In genomic region chr10:73644015-73644743, GRCh38 we compare ENCODE assay signal across 1 cellular context.
TF ChIP-seq lines count a peak whose summit lies in the region.

No MANE protein-coding gene starts in this region.

TF ChIP-seq in GM12878, 131 proteins besides CTCF, POLR2A, EP300 and RAD21 (continued from another document):
- TF ChIP-seq ELK1 (IDR thresholded peaks at IDR 0.05; ENCODE audit: low read depth, low read length) = no peak
- TF ChIP-seq ZNF622 (IDR thresholded peaks at IDR 0.05) = no peak
- peak; percentile 27; the same call in 1 of the 2 replicates for TF ChIP-seq RUNX3 (IDR thresholded peaks at IDR 0.05; ENCODE audit: low read length)
- TF ChIP-seq ZNF274 (IDR thresholded peaks at IDR 0.05; ENCODE audit: insufficient read depth, insufficient read length) = no peak
- 0 out of 2 replicates have a peak, but pooled peaks have one; percentile 3 for TF ChIP-seq NR2F1 (conservative IDR thresholded peaks at IDR 0.05)
- TF ChIP-seq CHD4 (IDR thresholded peaks at IDR 0.05) = no peak
- no peak for TF ChIP-seq ZSCAN29 (IDR thresholded peaks at IDR 0.05)
- TF ChIP-seq SMAD5 (IDR thresholded peaks at IDR 0.05; ENCODE audit: low read depth) = no peak
